In genomic region chr2:58006256-58006951, GRCh38 we compare ENCODE assay signal across 17 cellular contexts. TPM values are rescaled to one million over a fixed set of nuclear protein-coding genes. Genes with fewer than 3 reads are reported as not detected.
DNase-seq lines count a peak whose midpoint lies in the region; ATAC-seq, FAIRE-seq and TF ChIP-seq lines count a peak whose summit lies in the region.
"Had no signal": no experiment of that assay in that cellular context is flagged by ENCODE, and none has a peak within 500 bp of the region (broad histone marks: within the 10 kb centered on the region; RNA-seq: fewer than 3 reads in every experiment).

No MANE protein-coding gene starts in this region.

- ATAC-seq in GM21381 (IDR thresholded peaks at IDR 0.05; ENCODE audit: unreplicated experiment) (peak; percentile 78), HG03045 (IDR thresholded peaks at IDR 0.05; ENCODE audit: unreplicated experiment) (peak; percentile 82), HG02870 (IDR thresholded peaks at IDR 0.05; ENCODE audit: unreplicated experiment) (no peak)
- ATAC-seq: left colon; stimulated activated effector memory CD8-positive, alpha-beta T cell treated with anti-CD3 and anti-CD28 coated beads, Interleukin-12 subunit alpha, Interleukin-12 subunit beta, amount 100 ng/mL, for 72 hours had no signal

- H2AFZ ChIP-seq in astrocyte (ENCODE audit: low read depth, low read length) = no peak overlapping the region
- H2AFZ ChIP-seq: hepatocyte had no signal

- H3K9me3 ChIP-seq in astrocyte (ENCODE audit: insufficient read depth, low read depth, low read length) = no peaks in the 10 kb centered on the region

- H3K27me3 Mint-ChIP-seq in astrocyte (ENCODE audit: low read depth, unreplicated experiment) = no peaks in the 10 kb centered on the region
- no peaks in the 10 kb centered on the region for H3K27me3 Mint-ChIP-seq in chondrocyte (ENCODE audit: low read depth)
- H3K27me3 Mint-ChIP-seq: central memory CD8-positive, alpha-beta T cell had no signal

- no peak overlapping the region for H3K9ac ChIP-seq in astrocyte (ENCODE audit: low read length)

- intact Hi-C loops in posterior cingulate gyrus (cut with DNase I) = no loop called here

- DNase-seq in GM18507 (ENCODE audit: extremely low spot score, insufficient read length, low read depth) = no peak
- DNase-seq in astrocyte (ENCODE audit: low read depth) = peak; percentile 66
- no peak for DNase-seq in activated CD8-positive, alpha-beta memory T cell treated with anti-CD3 and anti-CD28 coated beads for 24 hours
- DNase-seq in chondrocyte (ENCODE audit: low spot score) = no peak
- DNase-seq in posterior cingulate gyrus = no peak
- DNase-seq: activated naive CD4-positive, alpha-beta T cell treated with anti-CD3 and anti-CD28 coated beads for 36 hours; DMS 273 treated with DMSO at 0.1 percent for 48 hours; left colon; NCI-H1930; retina; stimulated activated CD4-positive, alpha-beta T cell treated with anti-CD3 and anti-CD28 coated beads, Interleukin-2, amount 100 ng/mL, for 48 hours had no signal

- TF ChIP-seq CTCF in astrocyte (IDR thresholded peaks at IDR 0.05; ENCODE audit: insufficient read depth, low read depth, low read length) = no peak
- TF ChIP-seq CTCF in chondrocyte (IDR thresholded peaks at IDR 0.05) = no peak

- H3K79me2 ChIP-seq in astrocyte (ENCODE audit: insufficient read depth, low read length) = no peaks in the 10 kb centered on the region
- H3K79me2 ChIP-seq: hepatocyte had no signal

- H3K4me2 ChIP-seq in astrocyte (ENCODE audit: low read length) = no peak overlapping the region
- H3K4me2 ChIP-seq: hepatocyte had no signal

- H3K27me3 ChIP-seq in astrocyte (ENCODE audit: insufficient read depth, low read length) = no peaks in the 10 kb centered on the region
- H3K27me3 ChIP-seq: hepatocyte had no signal

- H4K20me1 ChIP-seq in astrocyte (ENCODE audit: insufficient read depth, low read length) = no peaks in the 10 kb centered on the region

- H3K4me3 Mint-ChIP-seq in astrocyte (ENCODE audit: unreplicated experiment) (no peak overlapping the region), chondrocyte (ENCODE audit: unreplicated experiment) (no peak overlapping the region)
- H3K4me3 Mint-ChIP-seq: activated naive CD4-positive, alpha-beta T cell treated with anti-CD3 and anti-CD28 coated beads for 36 hours; central memory CD8-positive, alpha-beta T cell; stimulated activated effector memory CD8-positive, alpha-beta T cell treated with anti-CD3 and anti-CD28 coated beads, Interleukin-12 subunit alpha, Interleukin-12 subunit beta, amount 100 ng/mL, for 72 hours had no signal

- no peak overlapping the region for H3K4me3 ChIP-seq in astrocyte (ENCODE audit: insufficient read depth, low read depth, low read length)
- H3K4me3 ChIP-seq: hepatocyte had no signal

- H3K4me1 ChIP-seq in astrocyte (ENCODE audit: insufficient read depth, low read length) = no peaks in the 10 kb centered on the region

- FAIRE-seq in GM18507 (lab: Jason Lieb, UNC) (peak; percentile 87), astrocyte (lab: Jason Lieb, UNC) (peak; percentile 17)

- H3K4me1 Mint-ChIP-seq in astrocyte (ENCODE audit: low read depth, unreplicated experiment) (peaks cover 7% of the 10 kb centered on the region), chondrocyte (ENCODE audit: low read depth) (peaks cover 11% of the 10 kb centered on the region)
- H3K4me1 Mint-ChIP-seq: central memory CD8-positive, alpha-beta T cell; stimulated activated effector memory CD8-positive, alpha-beta T cell treated with anti-CD3 and anti-CD28 coated beads, Interleukin-12 subunit alpha, Interleukin-12 subunit beta, amount 100 ng/mL, for 72 hours had no signal

- H3K36me3 ChIP-seq in astrocyte (ENCODE audit: insufficient read depth, low read length) = no peaks in the 10 kb centered on the region

- H3K27ac Mint-ChIP-seq in astrocyte (ENCODE audit: unreplicated experiment) = no peak overlapping the region
- H3K27ac Mint-ChIP-seq in chondrocyte (ENCODE audit: unreplicated experiment) = no peak overlapping the region
- H3K27ac Mint-ChIP-seq: activated naive CD4-positive, alpha-beta T cell treated with anti-CD3 and anti-CD28 coated beads for 36 hours; stimulated activated effector memory CD8-positive, alpha-beta T cell treated with anti-CD3 and anti-CD28 coated beads, Interleukin-12 subunit alpha, Interleukin-12 subunit beta, amount 100 ng/mL, for 72 hours had no signal

- H3K36me3 Mint-ChIP-seq in astrocyte (ENCODE audit: low read depth, unreplicated experiment) (no peaks in the 10 kb centered on the region), chondrocyte (ENCODE audit: low read depth) (no peaks in the 10 kb centered on the region)
- H3K36me3 Mint-ChIP-seq: stimulated activated effector memory CD8-positive, alpha-beta T cell treated with anti-CD3 and anti-CD28 coated beads, Interleukin-12 subunit alpha, Interleukin-12 subunit beta, amount 100 ng/mL, for 72 hours had no signal

- no peak overlapping the region for H3K27ac ChIP-seq in astrocyte (ENCODE audit: low read depth, low read length)
- H3K27ac ChIP-seq: hepatocyte had no signal

- H3K9me3 Mint-ChIP-seq in astrocyte (ENCODE audit: unreplicated experiment) (no peaks in the 10 kb centered on the region), chondrocyte (ENCODE audit: low read depth) (no peaks in the 10 kb centered on the region)
- H3K9me3 Mint-ChIP-seq: activated naive CD4-positive, alpha-beta T cell treated with anti-CD3 and anti-CD28 coated beads for 36 hours; central memory CD8-positive, alpha-beta T cell; stimulated activated effector memory CD8-positive, alpha-beta T cell treated with anti-CD3 and anti-CD28 coated beads, Interleukin-12 subunit alpha, Interleukin-12 subunit beta, amount 100 ng/mL, for 72 hours had no signal

RNA-seq across cellular contexts. Expression of gene VRK2, which starts 40.2 kb away (rescaled TPM):
- 28.6 and 28.9 TPM in 2 replicates for total RNA-seq in astrocyte
- total RNA-seq in chondrocyte = 15.7 to 20.1 TPM (median 19.3 TPM) in 3 replicates
